In genomic region chr1:1000357-1001056, GRCh38 we compare ENCODE assay signal across 7 cellular contexts. TPM values are rescaled to one million over a fixed set of nuclear protein-coding genes. Genes with fewer than 3 reads are reported as not detected.
DNase-seq lines count a peak whose midpoint lies in the region; ATAC-seq, FAIRE-seq and TF ChIP-seq lines count a peak whose summit lies in the region.

No MANE protein-coding gene starts in this region.

- 0% methylated on average over 11 of the region's 75 CpGs for WGBS in HepG2 (ENCODE audit: low lambda C conversion rate)

- ATAC-seq in HepG2 (peak; percentile 53), GM21515 (IDR thresholded peaks at IDR 0.05; ENCODE audit: unreplicated experiment) (no peak)

- no peak for TF ChIP-seq RAD21 in HepG2 (CRISPR knock-in tag; IDR thresholded peaks at IDR 0.05)

- DNase-seq in GM13976 (ENCODE audit: low spot score) (peak; percentile 84), M059J (ENCODE audit: low read depth) (peak; percentile 84), colonic mucosa (peak; percentile 82), HepG2 (ENCODE audit: low spot score) (peak; percentile 55)
- DNase-seq in activated CD4-positive, alpha-beta T cell treated with anti-CD3 and anti-CD28 coated beads, Interleukin-2, amount 50 U/mL, for 1 hour: peak; percentile 78
- DNase-seq in stimulated activated CD4-positive, alpha-beta T cell treated with anti-CD3 and anti-CD28 coated beads, Interleukin-4, amount 100 ng/mL, for 4 hours: peak; percentile 69 to 76

- H3K4me3 ChIP-seq in colonic mucosa (peak overlapping the region; percentile 54), HepG2 (replicated peaks in 1 of 3; ENCODE audit: insufficient read depth in 1 of 3, low read depth in 2 of 3, low read length in 3 of 3) (peak overlapping the region; percentile 63 to 78 (median 78))

- H2AFZ ChIP-seq in HepG2 (ENCODE audit: low read length): no peak overlapping the region

- H4K20me1 ChIP-seq in HepG2 (ENCODE audit: insufficient read depth, low read length): peaks cover 4% of the 10 kb centered on the region; the same call in 1 of the 2 replicates

- H3K4me2 ChIP-seq in HepG2 (ENCODE audit: low read depth, low read length): peak overlapping the region; percentile 92

- in situ Hi-C loops in GM13976 (cut with MboI; ENCODE audit: low sequenced_read_pairs, unreplicated experiment): no loop called here
- in situ Hi-C loops in HepG2 (cut with HindIII; ENCODE audit: extremely low pct_ligation_motif_present, low pct_unique_long_range_greater_than_20kb): no loop called here

- TF ChIP-seq CTCF in GM13976 (IDR thresholded peaks at IDR 0.05; ENCODE audit: borderline replicate concordance, control extremely low read depth, extremely low read depth, insufficient read depth, missing control alignments) (no peak), colonic mucosa (IDR thresholded peaks at IDR 0.05) (no peak), HepG2 (CRISPR knock-in tag; IDR thresholded peaks at IDR 0.05) (no peak; the same call in 1 of the 2 replicates)

- no peak for FAIRE-seq in HepG2 (lab: Jason Lieb, UNC)

- BruUV-seq in HepG2 (replicated peaks; lab: Mats Ljungman, UMichigan): TSS peak; percentile 81

- POLR2A ChIA-PET in HepG2 (lab: Yijun Ruan, JAX): interaction anchor here (0.7 to 3.2 kb wide), 9 partner anchors 13 to 231 kb away, joined by 3 to 13 read pairs (median 4); partner anchors contain the start of genes AGRN, ISG15 and PERM1

- TF ChIP-seq EP300 in HepG2 (IDR thresholded peaks at IDR 0.05; ENCODE audit: low read depth in 2 of 2, low read length in 2 of 2) (no peak), HepG2 (CRISPR knock-in tag; IDR thresholded peaks at IDR 0.05; ENCODE audit: borderline replicate concordance) (peak; percentile 44; the same call in 1 of the 2 replicates)

- H3K27ac ChIP-seq in colonic mucosa (peak overlapping the region; percentile 91), HepG2 (ENCODE audit: extremely low read length, insufficient read depth, low read length) (peak overlapping the region; percentile 97)

- CTCF ChIA-PET in HepG2 (lab: Yijun Ruan, JAX; ENCODE audit: low intra/inter-chr PET ratio, low total read pairs): interaction anchor here (1.9 kb wide), 1 partner anchor 16 kb away, joined by 5 read pairs; no protein-coding TSS in a partner anchor

- intact Hi-C loops in colonic mucosa (cut with DNase I) (no loop called here), HepG2 (cut with micrococcal nuclease; ENCODE audit: unreplicated experiment) (loop anchor here (10.0 kb wide), 1 partner anchor 234 kb away; the partner anchor contains the start of genes B3GALT6 and SDF4)

- no peaks in the 10 kb centered on the region for H3K36me3 ChIP-seq in colonic mucosa
- H3K36me3 ChIP-seq in HepG2 (replicated peaks in 1 of 2; ENCODE audit: control insufficient read depth in 1 of 2, insufficient read depth in 2 of 2, low read length in 2 of 2): no peaks in the 10 kb centered on the region

- peaks cover 15% of the 10 kb centered on the region for H3K79me2 ChIP-seq in HepG2 (ENCODE audit: insufficient read depth, low read length)

- H3K4me1 ChIP-seq in colonic mucosa (peaks cover 15% of the 10 kb centered on the region), HepG2 (ENCODE audit: insufficient read depth, low read length) (peaks cover 63% of the 10 kb centered on the region)

- TF ChIP-seq POLR2A in HepG2 (IDR thresholded peaks at IDR 0.05; ENCODE audit: insufficient read depth in 1 of 2, low read depth in 2 of 2, low read length in 2 of 2): peak in 1 of 2 experiments; percentile 56; a peak in 2 of 4 replicates

- H3K27me3 ChIP-seq in colonic mucosa (peaks cover 14% of the 10 kb centered on the region), HepG2 (ENCODE audit: control insufficient read depth in 1 of 2, insufficient read depth in 2 of 2, low read length in 2 of 2) (no peaks in the 10 kb centered on the region)

- H3K9ac ChIP-seq in colonic mucosa (ENCODE audit: low read depth in 2 of 2, low read length in 2 of 2): peak overlapping the region; percentile 46 to 73
- peak overlapping the region; percentile 97 for H3K9ac ChIP-seq in HepG2 (ENCODE audit: insufficient read depth, low read depth, low read length)

- H3K9me3 ChIP-seq in colonic mucosa (no peaks in the 10 kb centered on the region), HepG2 (ENCODE audit: low read length) (no peaks in the 10 kb centered on the region)

RNA-seq across cellular contexts. Expression of gene HES4, which starts 0.6 kb away (rescaled TPM):
- total RNA-seq in M059J (2014; rRNA removed; shearing (Covaris generic)): 44.1 and 51.8 TPM in 2 replicates
- total RNA-seq in colonic mucosa (10 to 100 TPM; 30.5 to 47.3 TPM), HepG2 (2016; rRNA removed; fragmentation: Illumina TruSeq; extraction: Trizol) (4.4 and 8.8 TPM in 2 replicates)
- total RNA-seq in HepG2 (2016; cell fraction: cytosol; rRNA removed; fragmentation: Illumina TruSeq; extraction: Trizol; ENCODE audit: low read depth): 16.5 and 25.5 TPM in 2 replicates
- 3.4 and 7.9 TPM in 2 replicates for total RNA-seq in HepG2 (2016; cell fraction: insoluble cytoplasmic fraction; rRNA removed; fragmentation: Illumina TruSeq; extraction: Trizol)
- total RNA-seq in HepG2 (2016; cell fraction: membrane; rRNA removed; fragmentation: Illumina TruSeq; extraction: Trizol): 13.5 and 18.3 TPM in 2 replicates
- total RNA-seq in HepG2 (2016; cell fraction: nucleus; rRNA removed; fragmentation: Illumina TruSeq; extraction: Trizol): 6.5 and 8.0 TPM in 2 replicates
- 10.6 and 17.6 TPM in 2 replicates for polyA plus RNA-seq in HepG2 (2011; rRNA removed)
- polyA plus RNA-seq in HepG2 (2011; cell fraction: cytosol; rRNA removed): 11.6 and 28.6 TPM in 2 replicates
- 190 and 210 TPM in 2 replicates for polyA plus RNA-seq in HepG2 (2011; cell fraction: nucleus; rRNA removed)
- 4.3 and 7.0 TPM in 2 replicates for polyA plus RNA-seq in HepG2 (2012)
- polyA plus RNA-seq in HepG2 (2016; cell fraction: cytosol; fragmentation: Illumina TruSeq; extraction: Trizol; ENCODE audit: low read depth): 17.0 and 22.1 TPM in 2 replicates
- 4.5 and 6.0 TPM in 2 replicates for polyA plus RNA-seq in HepG2 (2016; cell fraction: insoluble cytoplasmic fraction; fragmentation: Illumina TruSeq; extraction: Trizol; ENCODE audit: low read depth)
- polyA plus RNA-seq in HepG2 (2016; cell fraction: membrane; fragmentation: Illumina TruSeq; extraction: Trizol; ENCODE audit: low read depth): 10.6 and 11.4 TPM in 2 replicates
- 16.1 and 18.4 TPM in 2 replicates for polyA plus RNA-seq in HepG2 (2016; cell fraction: nucleus; fragmentation: Illumina TruSeq; extraction: Trizol; ENCODE audit: insufficient read depth, low read depth)
- polyA minus RNA-seq in HepG2 (2011; rRNA and poly(A)+ RNA removed; ENCODE audit: low replicate concordance): 2.2 and 6.1 TPM in 2 replicates
- 6.4 and 8.5 TPM in 2 replicates for polyA minus RNA-seq in HepG2 (2011; cell fraction: cytosol; rRNA and poly(A)+ RNA removed)
- 4.6 and 8.9 TPM in 2 replicates for polyA minus RNA-seq in HepG2 (2011; cell fraction: nucleus; rRNA and poly(A)+ RNA removed)

RNA-seq across cellular contexts. Expression of gene ISG15, which starts 12.8 kb away (rescaled TPM):
- total RNA-seq in M059J (2014; rRNA removed; shearing (Covaris generic)): 2,871 and 3,124 TPM in 2 replicates
- 10 to 100 TPM; 21.9 to 25.2 TPM for total RNA-seq in colonic mucosa
- 54.9 and 68.4 TPM in 2 replicates for total RNA-seq in HepG2 (2016; rRNA removed; fragmentation: Illumina TruSeq; extraction: Trizol)
- total RNA-seq in HepG2 (2016; cell fraction: cytosol; rRNA removed; fragmentation: Illumina TruSeq; extraction: Trizol; ENCODE audit: low read depth): 17.4 and 19.2 TPM in 2 replicates
- total RNA-seq in HepG2 (2016; cell fraction: insoluble cytoplasmic fraction; rRNA removed; fragmentation: Illumina TruSeq; extraction: Trizol): 52.2 and 77.4 TPM in 2 replicates
- total RNA-seq in HepG2 (2016; cell fraction: membrane; rRNA removed; fragmentation: Illumina TruSeq; extraction: Trizol): 17.7 and 18.1 TPM in 2 replicates
- total RNA-seq in HepG2 (2016; cell fraction: nucleus; rRNA removed; fragmentation: Illumina TruSeq; extraction: Trizol): 18.3 and 23.3 TPM in 2 replicates
- polyA plus RNA-seq in HepG2 (2011; rRNA removed): 42.1 and 63.7 TPM in 2 replicates
- 49.9 and 81.6 TPM in 2 replicates for polyA plus RNA-seq in HepG2 (2011; cell fraction: cytosol; rRNA removed)
- 24.5 and 32.4 TPM in 2 replicates for polyA plus RNA-seq in HepG2 (2011; cell fraction: nucleus; rRNA removed)
- polyA plus RNA-seq in HepG2 (2012): 19.4 and 39.7 TPM in 2 replicates
- 13.7 and 17.3 TPM in 2 replicates for polyA plus RNA-seq in HepG2 (2016; cell fraction: cytosol; fragmentation: Illumina TruSeq; extraction: Trizol; ENCODE audit: low read depth)
- 47.3 and 49.3 TPM in 2 replicates for polyA plus RNA-seq in HepG2 (2016; cell fraction: insoluble cytoplasmic fraction; fragmentation: Illumina TruSeq; extraction: Trizol; ENCODE audit: low read depth)
- polyA plus RNA-seq in HepG2 (2016; cell fraction: membrane; fragmentation: Illumina TruSeq; extraction: Trizol; ENCODE audit: low read depth): 10.1 and 12.3 TPM in 2 replicates
- polyA plus RNA-seq in HepG2 (2016; cell fraction: nucleus; fragmentation: Illumina TruSeq; extraction: Trizol; ENCODE audit: insufficient read depth, low read depth): 22.7 and 27.6 TPM in 2 replicates
- 24.2 and 34.4 TPM in 2 replicates for polyA minus RNA-seq in HepG2 (2011; rRNA and poly(A)+ RNA removed; ENCODE audit: low replicate concordance)
- polyA minus RNA-seq in HepG2 (2011; cell fraction: cytosol; rRNA and poly(A)+ RNA removed): 11.4 and 13.3 TPM in 2 replicates
- polyA minus RNA-seq in HepG2 (2011; cell fraction: nucleus; rRNA and poly(A)+ RNA removed): 2.1 and 5.1 TPM in 2 replicates

RNA-seq across cellular contexts. Expression of gene PERM1, which starts 18.6 kb away (rescaled TPM):
- total RNA-seq in M059J (2014; rRNA removed; shearing (Covaris generic)): 0.37 and 1.0 TPM in 2 replicates
- total RNA-seq in colonic mucosa (not detected), HepG2 (2016; rRNA removed; fragmentation: Illumina TruSeq; extraction: Trizol) (0.04 TPM in 1 of 2 replicates, not detected in the other)
- not detected in 2 replicates for total RNA-seq in HepG2 (2016; cell fraction: cytosol; rRNA removed; fragmentation: Illumina TruSeq; extraction: Trizol; ENCODE audit: low read depth)
- total RNA-seq in HepG2 (2016; cell fraction: insoluble cytoplasmic fraction; rRNA removed; fragmentation: Illumina TruSeq; extraction: Trizol): not detected in 2 replicates
- total RNA-seq in HepG2 (2016; cell fraction: membrane; rRNA removed; fragmentation: Illumina TruSeq; extraction: Trizol): not detected in 2 replicates
- total RNA-seq in HepG2 (2016; cell fraction: nucleus; rRNA removed; fragmentation: Illumina TruSeq; extraction: Trizol): not detected in 2 replicates
- 0.29 and 0.38 TPM in 2 replicates for polyA plus RNA-seq in HepG2 (2011; rRNA removed)
- polyA plus RNA-seq in HepG2 (2011; cell fraction: cytosol; rRNA removed): 0.17 and 0.32 TPM in 2 replicates
- 2.3 and 2.6 TPM in 2 replicates for polyA plus RNA-seq in HepG2 (2011; cell fraction: nucleus; rRNA removed)
- 0.44 TPM in 2 replicates for polyA plus RNA-seq in HepG2 (2012)
- not detected in 2 replicates for polyA plus RNA-seq in HepG2 (2016; cell fraction: cytosol; fragmentation: Illumina TruSeq; extraction: Trizol; ENCODE audit: low read depth)
- not detected in 2 replicates for polyA plus RNA-seq in HepG2 (2016; cell fraction: insoluble cytoplasmic fraction; fragmentation: Illumina TruSeq; extraction: Trizol; ENCODE audit: low read depth)
- not detected in 2 replicates for polyA plus RNA-seq in HepG2 (2016; cell fraction: membrane; fragmentation: Illumina TruSeq; extraction: Trizol; ENCODE audit: low read depth)
- polyA plus RNA-seq in HepG2 (2016; cell fraction: nucleus; fragmentation: Illumina TruSeq; extraction: Trizol; ENCODE audit: insufficient read depth, low read depth): not detected in 2 replicates
- 0.09 and 2.7 TPM in 2 replicates for polyA minus RNA-seq in HepG2 (2011; rRNA and poly(A)+ RNA removed; ENCODE audit: low replicate concordance)
- polyA minus RNA-seq in HepG2 (2011; cell fraction: cytosol; rRNA and poly(A)+ RNA removed): 0.44 and 0.59 TPM in 2 replicates
- 0.99 and 1.2 TPM in 2 replicates for polyA minus RNA-seq in HepG2 (2011; cell fraction: nucleus; rRNA and poly(A)+ RNA removed)

RNA-seq across cellular contexts. Expression of gene AGRN, which starts 19.4 kb away (rescaled TPM):
- 117 and 282 TPM in 2 replicates for total RNA-seq in M059J (2014; rRNA removed; shearing (Covaris generic))
- total RNA-seq in colonic mucosa (100 to 1,000 TPM in 1 of 2 donors, 10 to 100 TPM in 1; 68.1 to 106 TPM), HepG2 (2016; rRNA removed; fragmentation: Illumina TruSeq; extraction: Trizol) (7.3 and 29.8 TPM in 2 replicates)
- total RNA-seq in HepG2 (2016; cell fraction: cytosol; rRNA removed; fragmentation: Illumina TruSeq; extraction: Trizol; ENCODE audit: low read depth): 2.7 and 2.9 TPM in 2 replicates
- 5.9 and 28.3 TPM in 2 replicates for total RNA-seq in HepG2 (2016; cell fraction: insoluble cytoplasmic fraction; rRNA removed; fragmentation: Illumina TruSeq; extraction: Trizol)
- 4.9 and 5.0 TPM in 2 replicates for total RNA-seq in HepG2 (2016; cell fraction: membrane; rRNA removed; fragmentation: Illumina TruSeq; extraction: Trizol)
- 36.4 and 50.3 TPM in 2 replicates for total RNA-seq in HepG2 (2016; cell fraction: nucleus; rRNA removed; fragmentation: Illumina TruSeq; extraction: Trizol)
- 65.2 and 82.7 TPM in 2 replicates for polyA plus RNA-seq in HepG2 (2011; rRNA removed)
- 37.7 and 58.0 TPM in 2 replicates for polyA plus RNA-seq in HepG2 (2011; cell fraction: cytosol; rRNA removed)
- 667 and 906 TPM in 2 replicates for polyA plus RNA-seq in HepG2 (2011; cell fraction: nucleus; rRNA removed)
- polyA plus RNA-seq in HepG2 (2012): 77.8 and 101 TPM in 2 replicates
- 1.4 and 1.5 TPM in 2 replicates for polyA plus RNA-seq in HepG2 (2016; cell fraction: cytosol; fragmentation: Illumina TruSeq; extraction: Trizol; ENCODE audit: low read depth)
- polyA plus RNA-seq in HepG2 (2016; cell fraction: insoluble cytoplasmic fraction; fragmentation: Illumina TruSeq; extraction: Trizol; ENCODE audit: low read depth): 10.7 and 15.5 TPM in 2 replicates
- polyA plus RNA-seq in HepG2 (2016; cell fraction: membrane; fragmentation: Illumina TruSeq; extraction: Trizol; ENCODE audit: low read depth): 3.2 and 3.6 TPM in 2 replicates
- 125 and 134 TPM in 2 replicates for polyA plus RNA-seq in HepG2 (2016; cell fraction: nucleus; fragmentation: Illumina TruSeq; extraction: Trizol; ENCODE audit: insufficient read depth, low read depth)
- polyA minus RNA-seq in HepG2 (2011; rRNA and poly(A)+ RNA removed; ENCODE audit: low replicate concordance): 23.8 and 86.8 TPM in 2 replicates
- 41.3 and 50.7 TPM in 2 replicates for polyA minus RNA-seq in HepG2 (2011; cell fraction: cytosol; rRNA and poly(A)+ RNA removed)
- polyA minus RNA-seq in HepG2 (2011; cell fraction: nucleus; rRNA and poly(A)+ RNA removed): 80.3 and 86.4 TPM in 2 replicates

RNA-seq across cellular contexts. Expression of gene PLEKHN1, which starts 34.2 kb away (rescaled TPM):
- total RNA-seq in M059J (2014; rRNA removed; shearing (Covaris generic)): 2.4 and 4.5 TPM in 2 replicates
- total RNA-seq in colonic mucosa (under 1 TPM; 0.61 to 0.64 TPM), HepG2 (2016; rRNA removed; fragmentation: Illumina TruSeq; extraction: Trizol) (0.21 and 0.42 TPM in 2 replicates)
- total RNA-seq in HepG2 (2016; cell fraction: cytosol; rRNA removed; fragmentation: Illumina TruSeq; extraction: Trizol; ENCODE audit: low read depth): not detected in 2 replicates
- 0.31 and 0.48 TPM in 2 replicates for total RNA-seq in HepG2 (2016; cell fraction: insoluble cytoplasmic fraction; rRNA removed; fragmentation: Illumina TruSeq; extraction: Trizol)
- total RNA-seq in HepG2 (2016; cell fraction: membrane; rRNA removed; fragmentation: Illumina TruSeq; extraction: Trizol): 0.15 and 0.17 TPM in 2 replicates
- total RNA-seq in HepG2 (2016; cell fraction: nucleus; rRNA removed; fragmentation: Illumina TruSeq; extraction: Trizol): 0.59 and 0.63 TPM in 2 replicates
- polyA plus RNA-seq in HepG2 (2011; rRNA removed): 0.58 and 0.59 TPM in 2 replicates
- polyA plus RNA-seq in HepG2 (2011; cell fraction: cytosol; rRNA removed): 0.13 and 0.23 TPM in 2 replicates
- polyA plus RNA-seq in HepG2 (2011; cell fraction: nucleus; rRNA removed): 13.2 and 15.5 TPM in 2 replicates
- 0.51 and 0.55 TPM in 2 replicates for polyA plus RNA-seq in HepG2 (2012)
- 0.05 and 0.09 TPM in 2 replicates for polyA plus RNA-seq in HepG2 (2016; cell fraction: cytosol; fragmentation: Illumina TruSeq; extraction: Trizol; ENCODE audit: low read depth)
- polyA plus RNA-seq in HepG2 (2016; cell fraction: insoluble cytoplasmic fraction; fragmentation: Illumina TruSeq; extraction: Trizol; ENCODE audit: low read depth): 0.29 and 0.48 TPM in 2 replicates
- polyA plus RNA-seq in HepG2 (2016; cell fraction: membrane; fragmentation: Illumina TruSeq; extraction: Trizol; ENCODE audit: low read depth): 0.13 and 0.29 TPM in 2 replicates
- polyA plus RNA-seq in HepG2 (2016; cell fraction: nucleus; fragmentation: Illumina TruSeq; extraction: Trizol; ENCODE audit: insufficient read depth, low read depth): 2.6 and 2.7 TPM in 2 replicates
- 0.26 and 0.54 TPM in 2 replicates for polyA minus RNA-seq in HepG2 (2011; rRNA and poly(A)+ RNA removed; ENCODE audit: low replicate concordance)
- 0.53 TPM in 1 of 2 replicates, not detected in the other for polyA minus RNA-seq in HepG2 (2011; cell fraction: cytosol; rRNA and poly(A)+ RNA removed)
- polyA minus RNA-seq in HepG2 (2011; cell fraction: nucleus; rRNA and poly(A)+ RNA removed): 1.8 and 1.9 TPM in 2 replicates

Comparison
In these comparisons a context has a peak if more than half of its experiments do, and no peak if none do; other contexts are left out.
1. RNA of gene ISG15, which starts 12.8 kb away (total RNA-seq): 2,871 to 3,124 TPM in M059J; 17.4 to 77.4 TPM in HepG2 and 21.9 to 25.2 TPM in colonic mucosa; every median in the first group is over 10 times any median in the second.
2. Peak in every context shown above with its lines, with median percentiles within 50 percentile points of each other: DNase-seq.